Comparison of ENCODE assay signal across 8 cellular contexts in the genomic region with DNA sequence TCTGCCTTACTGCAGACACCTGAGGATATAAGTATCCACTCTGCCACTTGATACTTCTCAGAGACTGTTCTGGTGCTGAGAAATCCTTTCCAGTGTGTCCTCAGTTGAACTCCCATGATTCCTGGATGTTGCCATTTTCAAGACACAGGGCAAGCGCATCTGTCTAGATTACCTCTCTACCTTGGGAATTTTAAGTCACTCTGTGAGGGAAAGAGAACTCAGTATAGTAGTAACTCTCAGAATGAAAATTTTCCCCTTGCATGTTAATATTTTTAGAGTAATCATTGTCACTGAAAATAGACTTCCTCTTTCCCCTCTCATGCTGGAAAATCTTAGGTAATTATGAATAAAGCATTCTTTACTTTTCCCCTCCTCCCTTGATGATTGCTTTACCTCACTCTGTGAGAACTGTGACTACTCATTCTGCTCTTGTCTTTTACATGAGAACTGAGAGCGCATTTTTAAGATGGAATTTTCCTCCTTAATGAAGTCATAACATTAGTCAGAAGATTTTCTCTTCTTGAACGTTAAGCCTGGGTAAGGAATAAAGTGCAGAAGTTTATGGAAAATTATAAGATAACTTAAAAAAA. TPM values are rescaled to one million over a fixed set of nuclear protein-coding genes. Genes with fewer than 3 reads are reported as not detected.
A peak's percentile ranks its signal among the peaks of the same experiment; 100 is the strongest.
DNase-seq lines count a peak whose midpoint lies in the region; ATAC-seq and TF ChIP-seq lines count a peak whose summit lies in the region.

No MANE protein-coding gene starts in this region.

- H3K9me3 ChIP-seq in WERI-Rb-1 (ENCODE audit: severe bottlenecking) (no peaks in the 10 kb centered on the region), mucosa of descending colon (no peaks in the 10 kb centered on the region), testis (no peaks in the 10 kb centered on the region)

- H3K36me3 ChIP-seq in WERI-Rb-1 (no peaks in the 10 kb centered on the region), mucosa of descending colon (ENCODE audit: low read depth) (no peaks in the 10 kb centered on the region), testis (ENCODE audit: low read depth, missing control alignments) (no peaks in the 10 kb centered on the region)

- no peak for TF ChIP-seq CTCF in WERI-Rb-1 (IDR thresholded peaks at IDR 0.05; ENCODE audit: low read depth, low read length)
- TF ChIP-seq CTCF in mucosa of descending colon (IDR thresholded peaks at IDR 0.05): no peak
- no peak for TF ChIP-seq CTCF in testis (IDR thresholded peaks at IDR 0.05)

- 48 to 52% methylated on average over 3 of the region's 3 CpGs for WGBS in testis, 2 donors

- H3K4me3 ChIP-seq in WERI-Rb-1 (ENCODE audit: low read depth, low read length) (no peak overlapping the region), mucosa of descending colon (no peak overlapping the region), testis (no peak overlapping the region)

- H3K4me1 ChIP-seq in mucosa of descending colon (ENCODE audit: low read depth) (peaks cover 26% of the 10 kb centered on the region), testis (no peaks in the 10 kb centered on the region)

- H3K27ac ChIP-seq in WERI-Rb-1 (no peak overlapping the region), testis (no peak overlapping the region)

- peak; percentile 63 for ATAC-seq in GM18870 (IDR thresholded peaks at IDR 0.05; ENCODE audit: unreplicated experiment)
- peak; percentile 59 for ATAC-seq in HG03103 (IDR thresholded peaks at IDR 0.05; ENCODE audit: low read depth, unreplicated experiment)
- peak; percentile 21 for ATAC-seq in mucosa of descending colon

- peak; percentile 12 for DNase-seq in AG20443 (ENCODE audit: low spot score)
- peak; percentile 60 for DNase-seq in WERI-Rb-1
- no peak for DNase-seq in mucosa of descending colon
- DNase-seq in RKO (ENCODE audit: low spot score): no peak
- DNase-seq in SK-N-DZ (ENCODE audit: low spot score): no peak
- no peak for DNase-seq in testis

- H3K27me3 ChIP-seq in WERI-Rb-1 (ENCODE audit: insufficient read depth, low read depth, severe bottlenecking) (no peaks in the 10 kb centered on the region), testis (no peaks in the 10 kb centered on the region)

- intact Hi-C loops in mucosa of descending colon (cut with DNase I, micrococcal nuclease): no loop called here
- intact Hi-C loops in testis (cut with DNase I; ENCODE audit: low total_unique reads): no loop called here

- TF ChIP-seq POLR2A in testis (IDR thresholded peaks at IDR 0.05): no peak

RNA-seq across cellular contexts. Expression of a gene that starts 45.0 kb away (rescaled TPM):
- total RNA-seq in mucosa of descending colon (10 to 100 TPM; 29.0 to 36.3 (median 31.0) TPM), testis (10 to 100 TPM; 17.1 to 17.5 TPM)
- 5.3 and 5.9 TPM in 2 replicates for polyA plus RNA-seq in SK-N-DZ (2014; cell fraction: cytosol; rRNA removed)
- polyA plus RNA-seq in SK-N-DZ (2014; cell fraction: nucleus; rRNA removed): 6.8 and 8.5 TPM in 2 replicates
- 2.8 TPM for polyA plus RNA-seq in testis (ENCODE audit: insufficient read depth, low read depth, low replicate concordance)

Comparison
In these comparisons a context has a peak if more than half of its experiments do, and no peak if none do; other contexts are left out.
1. DNase-seq: peak in AG20443 (single experiment) and WERI-Rb-1 (single experiment); none in mucosa of descending colon (0 of 3), RKO (single experiment), SK-N-DZ (single experiment) and testis (single experiment).
2. Peak in every context shown above with its lines, with median percentiles within 50 percentile points of each other: ATAC-seq.